8 cellular contexts compared by ENCODE assay signal in the genomic region with DNA sequence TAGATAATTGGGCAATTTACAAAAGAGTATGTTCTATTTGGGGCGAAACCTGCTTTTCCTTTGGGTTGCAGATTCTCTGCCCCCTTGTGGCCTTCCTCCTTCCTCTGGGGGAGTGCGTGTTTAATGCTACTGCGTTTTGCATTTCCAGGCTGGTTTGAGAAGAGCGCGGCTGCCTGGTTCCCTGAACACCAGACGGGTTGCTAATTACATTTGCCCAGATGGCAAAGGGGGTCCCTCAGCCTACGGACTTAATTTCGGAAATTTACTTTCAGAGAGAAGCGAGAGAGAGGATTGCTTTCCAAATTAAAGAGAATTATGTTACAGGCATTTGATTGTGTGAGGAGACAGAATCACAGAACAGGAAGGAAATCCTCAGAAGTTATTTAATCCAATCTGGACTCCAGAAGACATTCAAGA.
DNase-seq lines count a peak whose midpoint lies in the region; ATAC-seq and TF ChIP-seq lines count a peak whose summit lies in the region.

No MANE protein-coding gene starts in this region.

- TF ChIP-seq CTCF in GM20000 (IDR thresholded peaks at IDR 0.05; ENCODE audit: extremely low read depth, missing control alignments) = no peak
- peak; percentile 91 for TF ChIP-seq CTCF in choroid plexus epithelial cell (conservative IDR thresholded peaks at IDR 0.05; ENCODE audit: low read depth, low read length)

- DNase-seq in AG20443 (ENCODE audit: low spot score) (peak; percentile 78), GM20000 (ENCODE audit: low spot score) (peak; percentile 17), OCI-M1 (lab: John Stamatoyannopoulos, UW) (peak; percentile 13), choroid plexus epithelial cell (ENCODE audit: low read depth) (peak; percentile 79), left kidney (ENCODE audit: low read depth, low spot score) (peak; percentile 71)
- DNase-seq in stimulated activated CD8-positive, alpha-beta memory T cell treated with anti-CD3 and anti-CD28 coated beads, Interleukin-4, amount 100 ng/mL, for 24 hours (ENCODE audit: low read depth) = peak; percentile 6

- ATAC-seq in GM18520 (IDR thresholded peaks at IDR 0.05; ENCODE audit: unreplicated experiment) (no peak), HG02938 (IDR thresholded peaks at IDR 0.05; ENCODE audit: unreplicated experiment) (no peak)

- H3K4me3 ChIP-seq in choroid plexus epithelial cell (ENCODE audit: low read depth, low read length) = peak overlapping the region; percentile 35

Comparison
In these comparisons a context has a peak if more than half of its experiments do, and no peak if none do; other contexts are left out.
1. DNase-seq: peak in every context shown above with its lines; median percentile 79 in choroid plexus epithelial cell; 78 in AG20443; 71 in left kidney; 17 in GM20000; 13 in OCI-M1; 6 in stimulated activated CD8-positive, alpha-beta memory T cell treated with anti-CD3 and anti-CD28 coated beads, Interleukin-4, amount 100 ng/mL, for 24 hours.